7 cellular contexts compared by ENCODE assay signal in the genomic region with DNA sequence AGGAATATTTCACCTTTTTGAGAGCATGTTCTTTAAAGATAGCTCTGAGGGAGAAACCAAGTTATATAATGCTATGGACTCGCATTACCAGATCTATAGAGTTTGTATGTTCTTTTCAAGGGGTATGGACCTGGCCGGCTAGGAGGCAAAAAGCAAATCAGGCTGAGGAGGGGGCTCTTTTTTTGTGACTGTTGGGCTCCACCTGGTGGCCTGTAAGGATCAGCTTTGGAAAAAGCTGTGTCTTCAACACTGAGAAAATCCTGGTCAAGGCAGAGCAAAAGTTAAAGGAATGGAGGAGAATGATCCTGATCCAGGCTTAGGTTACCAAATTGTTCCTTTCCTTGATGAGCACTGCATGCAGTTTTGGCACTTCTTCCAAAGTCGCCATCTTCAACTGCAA.
DNase-seq lines count a peak whose midpoint lies in the region; ATAC-seq and TF ChIP-seq lines count a peak whose summit lies in the region.

No MANE protein-coding gene starts in this region.

- TF ChIP-seq CTCF in WERI-Rb-1 (IDR thresholded peaks at IDR 0.05; ENCODE audit: low read depth, low read length) (peak; percentile 70), fibroblast of villous mesenchyme (IDR thresholded peaks at IDR 0.05; ENCODE audit: insufficient read depth, low read depth, low read length) (peak; percentile 78), psoas muscle (IDR thresholded peaks at IDR 0.05) (peak; percentile 67)

- peak; percentile 52 to 75 (median 54) for ATAC-seq in psoas muscle

- H3K27ac ChIP-seq in WERI-Rb-1: no peak overlapping the region
- no peak overlapping the region for H3K27ac ChIP-seq in psoas muscle

- H3K9me3 ChIP-seq in WERI-Rb-1 (ENCODE audit: severe bottlenecking): no peaks in the 10 kb centered on the region
- H3K9me3 ChIP-seq in psoas muscle: no peaks in the 10 kb centered on the region

- intact Hi-C loops in psoas muscle (cut with DNase I): loop anchor here (1.0 to 5.0 kb wide), 4 partner anchors 185 to 235 kb away; a partner anchor contains a TSS

- in situ Hi-C loops in G401 (cut with HindIII; ENCODE audit: low sequenced_read_pairs) (no loop called here), KBM-7 (cut with MboI; ENCODE audit: low pct_unique_long_range_greater_than_20kb, low sequenced_read_pairs) (loop anchor here (25.0 kb wide), 1 partner anchor 230 kb away; no protein-coding TSS in a partner anchor)

- H3K27me3 ChIP-seq in WERI-Rb-1 (ENCODE audit: insufficient read depth, low read depth, severe bottlenecking) (no peaks in the 10 kb centered on the region), psoas muscle (ENCODE audit: insufficient read depth in 3 of 3, low read length in 2 of 3) (no peaks in the 10 kb centered on the region)

- no peak overlapping the region for H3K4me3 ChIP-seq in WERI-Rb-1 (ENCODE audit: low read depth, low read length)
- H3K4me3 ChIP-seq in fibroblast of villous mesenchyme (ENCODE audit: low read depth, low read length): no peak overlapping the region
- H3K4me3 ChIP-seq in psoas muscle: no peak overlapping the region

- DNase-seq in G401 (ENCODE audit: low spot score) (peak; percentile 49), KBM-7 (peak; percentile 55), WERI-Rb-1 (peak; percentile 50), fibroblast of villous mesenchyme (ENCODE audit: low read depth) (peak; percentile 53), psoas muscle (no peak), HPDE6-E6E7 (ENCODE audit: extremely low spot score) (no peak), NCI-H774 (lab: John Stamatoyannopoulos, UW) (no peak)

- H3K36me3 ChIP-seq in WERI-Rb-1 (no peaks in the 10 kb centered on the region), psoas muscle (ENCODE audit: insufficient read depth in 1 of 2, low read depth in 1 of 2) (peaks cover 0 to 3% of the 10 kb centered on the region in 2 donors)

- H3K4me1 ChIP-seq in psoas muscle: peaks cover 5% of the 10 kb centered on the region

- WGBS in psoas muscle, 3 donors: 48 to 73% (median 53%) methylated on average over 3 of the region's 3 CpGs

Comparison
In these comparisons a context has a peak if more than half of its experiments do, and no peak if none do; other contexts are left out.
1. DNase-seq: peak in G401 (single experiment), KBM-7 (single experiment), WERI-Rb-1 (single experiment) and fibroblast of villous mesenchyme (single experiment); none in psoas muscle (0 of 2), HPDE6-E6E7 (single experiment) and NCI-H774 (single experiment).
2. Peak in every context shown above with its lines, with median percentiles within 50 percentile points of each other: CTCF ChIP-seq.